19 cellular contexts compared by ENCODE assay signal in the genomic region with DNA sequence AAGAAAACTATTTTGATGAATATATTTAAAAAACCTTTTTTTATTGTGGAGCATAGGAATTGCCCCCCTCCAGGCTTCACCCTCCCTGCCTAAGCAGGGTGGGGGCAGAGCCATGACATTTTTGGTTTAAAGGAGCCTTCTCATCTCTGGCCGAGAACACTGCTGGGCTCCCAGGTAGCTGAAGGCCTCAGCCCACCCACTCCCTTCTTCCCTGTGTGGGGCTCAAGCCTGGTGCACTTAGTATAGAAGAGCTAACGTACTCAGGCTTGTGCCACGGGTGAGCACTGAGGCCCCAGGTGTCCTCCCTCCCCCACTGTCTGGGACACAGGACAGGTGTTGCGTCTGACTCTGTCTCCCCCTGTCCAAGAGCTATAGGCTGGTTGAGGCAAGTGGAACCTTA.
"Had no signal": no experiment of that assay in that cellular context is flagged by ENCODE, and none has a peak within 500 bp of the region (broad histone marks: within the 10 kb centered on the region; RNA-seq: fewer than 3 reads in every experiment).

No MANE protein-coding gene starts in this region.

- H3K27ac ChIP-seq: esophagus muscularis mucosa, gastroesophageal sphincter, parathyroid adenoma, tibial artery, uterus had no signal

- H3K9me3 ChIP-seq: esophagus muscularis mucosa, gastroesophageal sphincter, mucosa of descending colon, tibial artery, uterus had no signal

- H3K36me3 ChIP-seq: uterus had no signal

- H3K9me3 Mint-ChIP-seq: activated B cell treated with CpG ODN at 0.5 μM for 24 hours; activated CD4-positive, alpha-beta memory T cell treated with anti-CD3 and anti-CD28 coated beads for 36 hours; activated naive CD8-positive, alpha-beta T cell treated with anti-CD3 and anti-CD28 coated beads for 36 hours; activated T-helper 1 cell treated with anti-CD3 and anti-CD28 coated beads, Interleukin-12 subunit alpha, Interleukin-12 subunit beta, Interleukin-2, Interleukin-4 antibody, amounts not matched to agents 30 ng/mL and 10 ng/mL and 1 ng/mL, durations not matched to agents 14 hours and 24 hours and 36 hours; immature natural killer cell; naive thymus-derived CD4-positive, alpha-beta T cell had no signal

- H3K4me3 Mint-ChIP-seq: activated B cell treated with CpG ODN at 0.5 μM for 24 hours; activated CD4-positive, alpha-beta memory T cell treated with anti-CD3 and anti-CD28 coated beads for 36 hours; activated naive CD8-positive, alpha-beta T cell treated with anti-CD3 and anti-CD28 coated beads for 36 hours; activated T-helper 1 cell treated with anti-CD3 and anti-CD28 coated beads, Interleukin-12 subunit alpha, Interleukin-12 subunit beta, Interleukin-2, Interleukin-4 antibody, amounts not matched to agents 30 ng/mL and 10 ng/mL and 1 ng/mL, durations not matched to agents 14 hours and 24 hours and 36 hours; immature natural killer cell; naive thymus-derived CD4-positive, alpha-beta T cell had no signal

- H3K27me3 ChIP-seq: esophagus muscularis mucosa, gastroesophageal sphincter, tibial artery, uterus had no signal

- H3K4me1 ChIP-seq: parathyroid adenoma, uterus had no signal

- H3K79me2 ChIP-seq: parathyroid adenoma had no signal

- H3K27me3 Mint-ChIP-seq: activated B cell treated with CpG ODN at 0.5 μM for 24 hours; activated CD4-positive, alpha-beta memory T cell treated with anti-CD3 and anti-CD28 coated beads for 36 hours; activated naive CD8-positive, alpha-beta T cell treated with anti-CD3 and anti-CD28 coated beads for 36 hours; naive thymus-derived CD4-positive, alpha-beta T cell had no signal

- H3K27ac Mint-ChIP-seq: activated B cell treated with CpG ODN at 0.5 μM for 24 hours; activated CD4-positive, alpha-beta memory T cell treated with anti-CD3 and anti-CD28 coated beads for 36 hours; activated naive CD8-positive, alpha-beta T cell treated with anti-CD3 and anti-CD28 coated beads for 36 hours; activated T-helper 1 cell treated with anti-CD3 and anti-CD28 coated beads, Interleukin-12 subunit alpha, Interleukin-12 subunit beta, Interleukin-2, Interleukin-4 antibody, amounts not matched to agents 30 ng/mL and 10 ng/mL and 1 ng/mL, durations not matched to agents 14 hours and 24 hours and 36 hours had no signal

- DNase-seq: activated B cell treated with CpG ODN at 0.5 μM for 24 hours; activated CD4-positive, alpha-beta memory T cell treated with anti-CD3 and anti-CD28 coated beads for 36 hours; activated CD4-positive, alpha-beta T cell treated with anti-CD3 and anti-CD28 coated beads for 4 hours; activated naive CD4-positive, alpha-beta T cell; activated naive CD8-positive, alpha-beta T cell treated with anti-CD3 and anti-CD28 coated beads for 36 hours; activated T-cell treated with anti-CD3 and anti-CD28 coated beads for 4 hours; amniotic stem cell; immature natural killer cell; kidney glomerular epithelial cell; naive thymus-derived CD4-positive, alpha-beta T cell; stimulated activated naive CD4-positive, alpha-beta T cell treated with Interleukin-2 at 50 U/mL for 16 hours; substantia nigra; tibial artery; uterus had no signal

- H2AFZ ChIP-seq: parathyroid adenoma had no signal

- H3K9ac ChIP-seq: parathyroid adenoma had no signal

- H3K4me3 ChIP-seq: esophagus muscularis mucosa, gastroesophageal sphincter, mucosa of descending colon, tibial artery, uterus had no signal

- ATAC-seq: gastroesophageal sphincter had no signal
